ENCODE assay signal across 41 cellular contexts in genomic region chr1:160074865-160075264, GRCh38. TPM values are rescaled to one million over a fixed set of nuclear protein-coding genes. Genes with fewer than 3 reads are reported as not detected.
"Had no signal": no experiment of that assay in that cellular context is flagged by ENCODE, and none has a peak within 500 bp of the region (broad histone marks: within the 10 kb centered on the region; RNA-seq: fewer than 3 reads in every experiment).

No MANE protein-coding gene starts in this region.

- H3K27ac Mint-ChIP-seq: activated naive CD4-positive, alpha-beta T cell treated with anti-CD3 and anti-CD28 coated beads for 36 hours; activated naive CD4-positive, alpha-beta T cell treated with anti-CD3 and anti-CD28 coated beads, Interleukin-2, amount 10 ng/mL, durations not matched to agents 7 days and 5 days; activated naive CD4-positive, alpha-beta T cell treated with anti-CD3 and anti-CD28 coated beads, Interleukin-2, amount 50 U/mL, for 24 hours; activated naive CD4-positive, alpha-beta T cell treated with anti-CD3 and anti-CD28 coated beads, Interleukin-2, amount 50 U/mL, for 72 hours; activated naive CD8-positive, alpha-beta T cell; activated naive CD8-positive, alpha-beta T cell treated with anti-CD3 and anti-CD28 coated beads for 36 hours; activated naive CD8-positive, alpha-beta T cell treated with anti-CD3 and anti-CD28 coated beads, Interleukin-2, amount 10 ng/mL, durations not matched to agents 7 days and 5 days; activated naive CD8-positive, alpha-beta T cell treated with anti-CD3 and anti-CD28 coated beads, Interleukin-2, amount 50 U/mL, for 24 hours; activated T-cell treated with anti-CD3 and anti-CD28 coated beads, Interleukin-2, amount 50 U/mL, for 24 hours; activated T-cell treated with anti-CD3 and anti-CD28 coated beads, Interleukin-2, amount 50 U/mL, for 72 hours; activated T-helper 1 cell treated with anti-CD3 and anti-CD28 coated beads, Interleukin-12 subunit alpha, Interleukin-12 subunit beta, Interleukin-2, Interleukin-4 antibody, amounts not matched to agents 30 ng/mL and 10 ng/mL and 1 ng/mL, durations not matched to agents 14 hours and 24 hours and 36 hours; activated T-helper 17 cell treated with anti-CD3 and anti-CD28 coated beads, Interleukin-2, amount 50 U/mL, for 72 hours; activated T-helper 2 cell treated with anti-CD3 and anti-CD28 coated beads, Interferon-gamma antibody, Interleukin-2, Interleukin-4, amounts not matched to agents 10 μg/mL and 5 μg/mL and 100 μg/mL, durations not matched to agents 14 hours and 24 hours and 36 hours; brain had no signal

- FAIRE-seq: astrocyte, bronchial epithelial cell had no signal

- H3K36me3 ChIP-seq: adrenal gland, ascending aorta, brain microvascular endothelial cell, breast epithelium, cardiac muscle cell had no signal

- DNase-seq: activated effector memory CD4-positive, alpha-beta T cell treated with anti-CD3 and anti-CD28 coated beads, Interleukin-2, amount 50 U/mL, for 16 hours; activated effector memory CD4-positive, alpha-beta T cell treated with Interleukin-2 at 50 U/mL for 16 hours; activated gamma-delta T cell; activated gamma-delta T cell treated with Interleukin-2 at 50 U/mL for 16 hours; activated naive CD4-positive, alpha-beta T cell; activated naive CD4-positive, alpha-beta T cell treated with anti-CD3 and anti-CD28 coated beads for 36 hours; activated naive CD4-positive, alpha-beta T cell treated with anti-CD3 and anti-CD28 coated beads, Interleukin-2, amount 10 ng/mL, durations not matched to agents 7 days and 5 days; activated naive CD4-positive, alpha-beta T cell treated with anti-CD3 and anti-CD28 coated beads, Interleukin-2, amount 50 U/mL, for 16 hours; activated naive CD4-positive, alpha-beta T cell treated with Interleukin-2 at 50 U/mL for 16 hours; activated naive CD8-positive, alpha-beta T cell treated with anti-CD3 and anti-CD28 coated beads for 36 hours; activated naive CD8-positive, alpha-beta T cell treated with anti-CD3 and anti-CD28 coated beads, Interleukin-2, amount 10 ng/mL, durations not matched to agents 7 days and 5 days; activated naive CD8-positive, alpha-beta T cell treated with anti-CD3 and anti-CD28 coated beads, Interleukin-2, amount 50 U/mL, for 24 hours; activated T-cell treated with anti-CD3 and anti-CD28 coated beads, Interleukin-2, amount 50 U/mL, for 24 hours; activated T-cell treated with anti-CD3 and anti-CD28 coated beads, Interleukin-2, amount 50 U/mL, for 4 hours; activated T-cell treated with anti-CD3 and anti-CD28 coated beads, Interleukin-2, amount 50 U/mL, for 48 hours; activated T-cell treated with anti-CD3 and anti-CD28 coated beads, Interleukin-2, amount 50 U/mL, for 72 hours; adrenal gland; amniotic stem cell; amygdala; anterior cingulate cortex; aorta; body of pancreas; brain microvascular endothelial cell; caudate nucleus; central memory CD4-positive, alpha-beta T cell; cerebellar nuclear complex had no signal

- ATAC-seq: activated naive CD4-positive, alpha-beta T cell treated with anti-CD3 and anti-CD28 coated beads, Interleukin-2, amount 50 U/mL, for 72 hours; activated naive CD8-positive, alpha-beta T cell treated with anti-CD3 and anti-CD28 coated beads, Interleukin-2, amount 50 U/mL, for 24 hours; activated T-cell treated with anti-CD3 and anti-CD28 coated beads, Interleukin-2, amount 50 U/mL, for 4 hours; activated T-cell treated with anti-CD3 and anti-CD28 coated beads, Interleukin-2, amount 50 U/mL, for 72 hours; activated T-helper 17 cell treated with anti-CD3 and anti-CD28 coated beads, Interleukin-2, amount 50 U/mL, for 72 hours; body of pancreas had no signal

- H3K36me3 Mint-ChIP-seq: activated naive CD4-positive, alpha-beta T cell treated with anti-CD3 and anti-CD28 coated beads, Interleukin-2, amount 10 ng/mL, durations not matched to agents 7 days and 5 days; activated naive CD4-positive, alpha-beta T cell treated with anti-CD3 and anti-CD28 coated beads, Interleukin-2, amount 50 U/mL, for 24 hours; activated naive CD4-positive, alpha-beta T cell treated with anti-CD3 and anti-CD28 coated beads, Interleukin-2, amount 50 U/mL, for 72 hours; activated naive CD8-positive, alpha-beta T cell; activated naive CD8-positive, alpha-beta T cell treated with anti-CD3 and anti-CD28 coated beads for 36 hours; brain had no signal

- H3K4me3 Mint-ChIP-seq: activated naive CD4-positive, alpha-beta T cell treated with anti-CD3 and anti-CD28 coated beads for 36 hours; activated naive CD4-positive, alpha-beta T cell treated with anti-CD3 and anti-CD28 coated beads, Interleukin-2, amount 10 ng/mL, durations not matched to agents 7 days and 5 days; activated naive CD4-positive, alpha-beta T cell treated with anti-CD3 and anti-CD28 coated beads, Interleukin-2, amount 50 U/mL, for 24 hours; activated naive CD8-positive, alpha-beta T cell; activated naive CD8-positive, alpha-beta T cell treated with anti-CD3 and anti-CD28 coated beads for 36 hours; activated naive CD8-positive, alpha-beta T cell treated with anti-CD3 and anti-CD28 coated beads, Interleukin-2, amount 10 ng/mL, durations not matched to agents 7 days and 5 days; activated naive CD8-positive, alpha-beta T cell treated with anti-CD3 and anti-CD28 coated beads, Interleukin-2, amount 50 U/mL, for 24 hours; activated T-cell treated with anti-CD3 and anti-CD28 coated beads, Interleukin-2, amount 50 U/mL, for 24 hours; activated T-cell treated with anti-CD3 and anti-CD28 coated beads, Interleukin-2, amount 50 U/mL, for 4 hours; activated T-cell treated with anti-CD3 and anti-CD28 coated beads, Interleukin-2, amount 50 U/mL, for 72 hours; activated T-helper 1 cell treated with anti-CD3 and anti-CD28 coated beads, Interleukin-12 subunit alpha, Interleukin-12 subunit beta, Interleukin-2, Interleukin-4 antibody, amounts not matched to agents 30 ng/mL and 10 ng/mL and 1 ng/mL, durations not matched to agents 14 hours and 24 hours and 36 hours; activated T-helper 17 cell treated with anti-CD3 and anti-CD28 coated beads, Interleukin-2, amount 50 U/mL, for 72 hours; central memory CD8-positive, alpha-beta T cell had no signal

- H3K9me3 ChIP-seq: adrenal gland, ascending aorta, body of pancreas, breast epithelium had no signal

- H3K9me3 Mint-ChIP-seq: activated naive CD4-positive, alpha-beta T cell treated with anti-CD3 and anti-CD28 coated beads for 36 hours; activated naive CD4-positive, alpha-beta T cell treated with anti-CD3 and anti-CD28 coated beads, Interleukin-2, amount 10 ng/mL, durations not matched to agents 7 days and 5 days; activated naive CD4-positive, alpha-beta T cell treated with anti-CD3 and anti-CD28 coated beads, Interleukin-2, amount 50 U/mL, for 24 hours; activated naive CD4-positive, alpha-beta T cell treated with anti-CD3 and anti-CD28 coated beads, Interleukin-2, amount 50 U/mL, for 72 hours; activated naive CD8-positive, alpha-beta T cell treated with anti-CD3 and anti-CD28 coated beads for 36 hours; activated naive CD8-positive, alpha-beta T cell treated with anti-CD3 and anti-CD28 coated beads, Interleukin-2, amount 10 ng/mL, durations not matched to agents 7 days and 5 days; activated naive CD8-positive, alpha-beta T cell treated with anti-CD3 and anti-CD28 coated beads, Interleukin-2, amount 50 U/mL, for 24 hours; activated T-cell treated with anti-CD3 and anti-CD28 coated beads, Interleukin-2, amount 50 U/mL, for 24 hours; activated T-cell treated with anti-CD3 and anti-CD28 coated beads, Interleukin-2, amount 50 U/mL, for 4 hours; activated T-cell treated with anti-CD3 and anti-CD28 coated beads, Interleukin-2, amount 50 U/mL, for 72 hours; activated T-helper 1 cell treated with anti-CD3 and anti-CD28 coated beads, Interleukin-12 subunit alpha, Interleukin-12 subunit beta, Interleukin-2, Interleukin-4 antibody, amounts not matched to agents 30 ng/mL and 10 ng/mL and 1 ng/mL, durations not matched to agents 14 hours and 24 hours and 36 hours; activated T-helper 17 cell treated with anti-CD3 and anti-CD28 coated beads, Interleukin-2, amount 50 U/mL, for 72 hours; activated T-helper 2 cell treated with anti-CD3 and anti-CD28 coated beads, Interferon-gamma antibody, Interleukin-2, Interleukin-4, amounts not matched to agents 10 μg/mL and 5 μg/mL and 100 μg/mL, durations not matched to agents 14 hours and 24 hours and 36 hours; brain; central memory CD8-positive, alpha-beta T cell had no signal

- H3K27ac ChIP-seq: adrenal gland, ascending aorta, body of pancreas, brain microvascular endothelial cell, breast epithelium, cardiac muscle cell had no signal

- H3K4me3 ChIP-seq: adrenal gland, ascending aorta, body of pancreas, breast epithelium, cardiac muscle cell had no signal

- H3K4me1 ChIP-seq: breast epithelium had no signal

- H3K27me3 ChIP-seq: ascending aorta, body of pancreas had no signal

RNA-seq across cellular contexts. Expression of gene KCNJ10, which starts 4.9 kb away (rescaled TPM):
- total RNA-seq: activated naive CD4-positive, alpha-beta T cell treated with anti-CD3 and anti-CD28 coated beads for 36 hours; activated naive CD4-positive, alpha-beta T cell treated with anti-CD3 and anti-CD28 coated beads, Interleukin-2, amount 50 U/mL, for 72 hours; activated naive CD8-positive, alpha-beta T cell treated with anti-CD3 and anti-CD28 coated beads for 36 hours; activated naive CD8-positive, alpha-beta T cell treated with anti-CD3 and anti-CD28 coated beads, Interleukin-2, amount 10 ng/mL, durations not matched to agents 7 days and 5 days; activated T-helper 1 cell treated with anti-CD3 and anti-CD28 coated beads, Interleukin-12 subunit alpha, Interleukin-12 subunit beta, Interleukin-2, Interleukin-4 antibody, amounts not matched to agents 30 ng/mL and 10 ng/mL and 1 ng/mL, durations not matched to agents 14 hours and 24 hours and 36 hours; activated T-helper 17 cell treated with anti-CD3 and anti-CD28 coated beads, Interleukin-2, amount 50 U/mL, for 72 hours; activated T-helper 2 cell treated with anti-CD3 and anti-CD28 coated beads, Interferon-gamma antibody, Interleukin-2, Interleukin-4, amounts not matched to agents 10 μg/mL and 5 μg/mL and 100 μg/mL, durations not matched to agents 14 hours and 24 hours and 36 hours; ascending aorta; body of pancreas; bronchial epithelial cell; chondrocyte had no signal

RNA-seq across cellular contexts. Expression of gene KCNJ9, which starts 6.5 kb away (rescaled TPM):
- total RNA-seq: activated naive CD4-positive, alpha-beta T cell treated with anti-CD3 and anti-CD28 coated beads for 36 hours; activated naive CD8-positive, alpha-beta T cell treated with anti-CD3 and anti-CD28 coated beads, Interleukin-2, amount 10 ng/mL, durations not matched to agents 7 days and 5 days; activated T-cell treated with anti-CD3 and anti-CD28 coated beads, Interleukin-2, amount 50 U/mL, for 4 hours; activated T-helper 1 cell treated with anti-CD3 and anti-CD28 coated beads, Interleukin-12 subunit alpha, Interleukin-12 subunit beta, Interleukin-2, Interleukin-4 antibody, amounts not matched to agents 30 ng/mL and 10 ng/mL and 1 ng/mL, durations not matched to agents 14 hours and 24 hours and 36 hours; activated T-helper 2 cell treated with anti-CD3 and anti-CD28 coated beads, Interferon-gamma antibody, Interleukin-2, Interleukin-4, amounts not matched to agents 10 μg/mL and 5 μg/mL and 100 μg/mL, durations not matched to agents 14 hours and 24 hours and 36 hours; aorta; astrocyte; body of pancreas; breast epithelium; cardiac septum; chondrocyte had no signal
- polyA plus RNA-seq: aorta had no signal

RNA-seq across cellular contexts. Expression of gene ATP1A2, which starts 40.7 kb away (rescaled TPM):
- total RNA-seq: activated naive CD4-positive, alpha-beta T cell treated with anti-CD3 and anti-CD28 coated beads for 36 hours; activated naive CD4-positive, alpha-beta T cell treated with anti-CD3 and anti-CD28 coated beads, Interleukin-2, amount 50 U/mL, for 72 hours; activated naive CD8-positive, alpha-beta T cell treated with anti-CD3 and anti-CD28 coated beads for 36 hours; activated naive CD8-positive, alpha-beta T cell treated with anti-CD3 and anti-CD28 coated beads, Interleukin-2, amount 10 ng/mL, durations not matched to agents 7 days and 5 days; activated T-cell treated with anti-CD3 and anti-CD28 coated beads, Interleukin-2, amount 50 U/mL, for 4 hours; activated T-cell treated with anti-CD3 and anti-CD28 coated beads, Interleukin-2, amount 50 U/mL, for 72 hours; activated T-helper 1 cell treated with anti-CD3 and anti-CD28 coated beads, Interleukin-12 subunit alpha, Interleukin-12 subunit beta, Interleukin-2, Interleukin-4 antibody, amounts not matched to agents 30 ng/mL and 10 ng/mL and 1 ng/mL, durations not matched to agents 14 hours and 24 hours and 36 hours; activated T-helper 17 cell treated with anti-CD3 and anti-CD28 coated beads, Interleukin-2, amount 50 U/mL, for 72 hours; activated T-helper 2 cell treated with anti-CD3 and anti-CD28 coated beads, Interferon-gamma antibody, Interleukin-2, Interleukin-4, amounts not matched to agents 10 μg/mL and 5 μg/mL and 100 μg/mL, durations not matched to agents 14 hours and 24 hours and 36 hours; bronchial epithelial cell had no signal
